ENCODE assay signal across 15 cellular contexts in the genomic region with DNA sequence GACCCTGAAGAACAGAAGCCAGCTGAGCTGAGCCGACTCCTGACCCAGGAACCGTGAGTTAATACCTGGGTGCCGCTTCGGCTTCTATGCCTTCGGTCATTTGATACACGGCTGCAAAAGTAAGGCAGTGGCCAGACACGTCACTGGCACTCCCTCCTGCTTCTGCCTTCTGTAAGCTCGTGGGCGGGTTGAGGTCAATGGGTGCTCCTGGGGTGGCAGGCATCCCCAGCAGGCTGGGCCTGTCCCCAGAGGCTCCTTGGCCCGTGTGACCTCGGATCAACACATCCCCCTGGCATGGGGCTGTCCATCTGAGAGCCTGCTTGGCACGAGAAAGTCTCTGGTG. TPM values are rescaled to one million over a fixed set of nuclear protein-coding genes. Genes with fewer than 3 reads are reported as not detected.
DNase-seq lines count a peak whose midpoint lies in the region; FAIRE-seq and TF ChIP-seq lines count a peak whose summit lies in the region.
"Had no signal": no experiment of that assay in that cellular context is flagged by ENCODE, and none has a peak within 500 bp of the region (broad histone marks: within the 10 kb centered on the region; RNA-seq: fewer than 3 reads in every experiment).

No MANE protein-coding gene starts in this region.

- no peaks in the 10 kb centered on the region for H3K79me2 ChIP-seq in osteoblast (ENCODE audit: insufficient read depth, low read length)

- H3K4me3 ChIP-seq in osteoblast (ENCODE audit: insufficient read depth, low read length): no peak overlapping the region
- H3K4me3 ChIP-seq: A549, GM12878, GM23338 had no signal

- H3K9me3 Mint-ChIP-seq in activated CD4-positive, alpha-beta T cell treated with anti-CD3 and anti-CD28 coated beads, Interleukin-2, amount 10 ng/mL, durations not matched to agents 24 days and 14 days: no peaks in the 10 kb centered on the region
- H3K9me3 Mint-ChIP-seq: CD4-positive, alpha-beta memory T cell; GM23338; H9 had no signal

- no peak overlapping the region for H3K27ac Mint-ChIP-seq in activated CD4-positive, alpha-beta T cell treated with anti-CD3 and anti-CD28 coated beads, Interleukin-2, amount 10 ng/mL, durations not matched to agents 24 days and 14 days
- H3K27ac Mint-ChIP-seq: CD4-positive, alpha-beta memory T cell; GM23338; H9 had no signal

- no peaks in the 10 kb centered on the region for H3K9me3 ChIP-seq in osteoblast (ENCODE audit: low read depth, low read length)
- H3K9me3 ChIP-seq: A549, BE2C had no signal

- no peak for FAIRE-seq in D721Med (lab: Jason Lieb, UNC)
- FAIRE-seq: A549, GM12878 had no signal

- H3K27me3 Mint-ChIP-seq in activated CD4-positive, alpha-beta T cell treated with anti-CD3 and anti-CD28 coated beads, Interleukin-2, amount 10 ng/mL, durations not matched to agents 24 days and 14 days: no peaks in the 10 kb centered on the region

- peaks cover 14% of the 10 kb centered on the region for H3K27me3 ChIP-seq in osteoblast (ENCODE audit: insufficient read depth, low read length)
- H3K27me3 ChIP-seq: BE2C had no signal

- H3K4me1 ChIP-seq in osteoblast (ENCODE audit: insufficient read depth, low read length): peaks cover 6% of the 10 kb centered on the region
- H3K4me1 ChIP-seq: A549, BE2C had no signal

- DNase-seq in D341Med (ENCODE audit: low spot score) (peak; percentile 39), D721Med (ENCODE audit: insufficient read length, low spot score) (peak; percentile 20), iPS-NIHi11 (ENCODE audit: low spot score) (peak; percentile 38), osteoblast (ENCODE audit: insufficient read length, low spot score, missing footprints) (peak; percentile 37), HuH-7 (ENCODE audit: low spot score) (no peak)
- no peak for DNase-seq in activated CD4-positive, alpha-beta T cell treated with anti-CD3 and anti-CD28 coated beads, Interleukin-2, amount 10 ng/mL, durations not matched to agents 24 days and 14 days
- DNase-seq: BE2C; CD4-positive, alpha-beta memory T cell; DMS79; H9; IMR-90 had no signal

- H4K20me1 ChIP-seq in osteoblast (ENCODE audit: insufficient read depth, low read length): no peaks in the 10 kb centered on the region

- H2AFZ ChIP-seq in osteoblast (ENCODE audit: low read length): no peak overlapping the region
- H2AFZ ChIP-seq: GM23338 had no signal

- H3K27ac ChIP-seq in osteoblast (ENCODE audit: low read depth, low read length): no peak overlapping the region
- H3K27ac ChIP-seq: A549, C4-2B had no signal

- no peak overlapping the region for H3K4me2 ChIP-seq in osteoblast (ENCODE audit: insufficient read depth, low read length)
- H3K4me2 ChIP-seq: A549, GM23338 had no signal

- intact Hi-C loops in activated CD4-positive, alpha-beta T cell treated with anti-CD3 and anti-CD28 coated beads, Interleukin-2, amount 10 ng/mL, durations not matched to agents 24 days and 14 days (cut with micrococcal nuclease): no loop called here

- no peaks in the 10 kb centered on the region for H3K36me3 Mint-ChIP-seq in activated CD4-positive, alpha-beta T cell treated with anti-CD3 and anti-CD28 coated beads, Interleukin-2, amount 10 ng/mL, durations not matched to agents 24 days and 14 days (ENCODE audit: low read depth)
- H3K36me3 Mint-ChIP-seq: CD4-positive, alpha-beta memory T cell had no signal

- no peaks in the 10 kb centered on the region for H3K4me1 Mint-ChIP-seq in activated CD4-positive, alpha-beta T cell treated with anti-CD3 and anti-CD28 coated beads, Interleukin-2, amount 10 ng/mL, durations not matched to agents 24 days and 14 days
- H3K4me1 Mint-ChIP-seq: CD4-positive, alpha-beta memory T cell had no signal

- no peak overlapping the region for H3K4me3 Mint-ChIP-seq in activated CD4-positive, alpha-beta T cell treated with anti-CD3 and anti-CD28 coated beads, Interleukin-2, amount 10 ng/mL, durations not matched to agents 24 days and 14 days
- H3K4me3 Mint-ChIP-seq: CD4-positive, alpha-beta memory T cell; GM23338; H9 had no signal

- H3K36me3 ChIP-seq in osteoblast (ENCODE audit: insufficient read depth, low read length): no peaks in the 10 kb centered on the region

- TF ChIP-seq CTCF in D721Med (IDR thresholded peaks at IDR 0.05; ENCODE audit: insufficient read depth, missing control alignments) (no peak), osteoblast (IDR thresholded peaks at IDR 0.05; ENCODE audit: extremely low read depth, low read depth, low read length) (no peak)

RNA-seq across cellular contexts. Expression of gene COL6A1, which starts 35.7 kb away (rescaled TPM):
- total RNA-seq in osteoblast: 1,531 and 1,612 TPM in 2 replicates
- 0.40 and 0.47 TPM in 2 replicates for total RNA-seq in activated CD4-positive, alpha-beta T cell treated with anti-CD3 and anti-CD28 coated beads, Interleukin-2, amount 10 ng/mL, durations not matched to agents 24 days and 14 days

Comparison
In these comparisons a context has a peak if more than half of its experiments do, and no peak if none do; other contexts are left out.
1. DNase-seq: peak in D341Med (single experiment), D721Med (single experiment), iPS-NIHi11 (single experiment) and osteoblast (single experiment); none in activated CD4-positive, alpha-beta T cell treated with anti-CD3 and anti-CD28 coated beads, Interleukin-2, amount 10 ng/mL, durations not matched to agents 24 days and 14 days (single experiment) and HuH-7 (single experiment).
2. RNA of gene COL6A1, which starts 35.7 kb away (total RNA-seq): 1,531 to 1,612 TPM in osteoblast; 0.40 to 0.47 TPM in activated CD4-positive, alpha-beta T cell treated with anti-CD3 and anti-CD28 coated beads, Interleukin-2, amount 10 ng/mL, durations not matched to agents 24 days and 14 days; every median in the first group is over 1,000 times any median in the second.